In the genomic region with DNA sequence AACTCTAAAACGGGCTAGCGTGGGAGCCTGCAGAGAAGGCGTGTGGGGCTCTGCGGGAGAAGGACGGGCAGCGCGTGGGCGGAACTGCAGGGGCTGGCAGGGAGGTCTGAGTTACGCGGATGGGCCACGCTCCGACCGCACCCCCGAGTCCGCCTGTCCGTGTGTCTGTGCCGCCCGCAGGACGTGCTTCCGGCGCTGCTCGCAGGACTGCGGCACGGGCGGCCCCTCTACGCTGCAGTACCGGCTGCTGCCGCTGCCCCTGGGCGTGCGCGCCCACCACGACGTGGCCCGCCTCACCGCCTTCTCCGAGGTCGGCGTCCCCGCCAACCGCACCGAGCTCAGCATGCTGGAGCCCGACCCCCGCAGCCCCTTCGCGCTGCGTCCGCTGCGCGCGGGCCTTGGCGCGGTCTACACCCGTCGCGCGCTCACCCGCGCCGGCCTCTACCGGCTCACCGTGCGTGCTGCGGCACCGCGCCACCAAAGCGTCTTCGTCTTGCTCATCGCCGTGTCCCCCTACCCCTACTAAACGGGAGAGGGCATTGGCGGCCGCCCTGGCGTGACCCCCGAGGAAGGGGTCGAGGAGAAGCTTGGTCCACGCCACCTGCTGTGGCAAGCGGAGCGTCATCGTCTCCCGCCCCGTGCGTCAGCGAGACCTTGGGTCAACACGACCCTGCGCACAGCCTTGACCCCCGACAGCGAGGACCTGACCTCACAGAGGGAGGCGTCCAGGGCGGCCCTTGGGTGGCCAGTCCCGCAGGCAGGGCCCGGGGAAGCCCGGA, we compare ENCODE assay signal across 8 cellular contexts. TPM values are rescaled to one million over a fixed set of nuclear protein-coding genes. Genes with fewer than 3 reads are reported as not detected.
DNase-seq lines count a peak whose midpoint lies in the region; ATAC-seq and TF ChIP-seq lines count a peak whose summit lies in the region.

No MANE protein-coding gene starts in this region.

- peak; percentile 73 to 75 for ATAC-seq in activated CD4-positive, CD25-positive, alpha-beta regulatory T cell treated with anti-CD3 and anti-CD28 coated beads, Interleukin-2, amount 50 U/mL, for 24 hours
- ATAC-seq in RWPE2 (ENCODE audit: low read depth) = peak; percentile 85
- ATAC-seq in GM21528 (IDR thresholded peaks at IDR 0.05; ENCODE audit: low FRiP score, unreplicated experiment) = no peak

- no peak for DNase-seq in activated CD4-positive, CD25-positive, alpha-beta regulatory T cell (lab: John Stamatoyannopoulos, UW)
- peak; percentile 63 for DNase-seq in RWPE2 (ENCODE audit: low spot score)
- peak; percentile 67 for DNase-seq in mesenchymal stem cell
- DNase-seq in head of caudate nucleus = no peak

- H3K27me3 ChIP-seq in RWPE2 (ENCODE audit: insufficient read depth, poor library complexity, severe bottlenecking) = no peaks in the 10 kb centered on the region
- H3K27me3 ChIP-seq in duodenal mucosa (ENCODE audit: control insufficient read depth in 1 of 2, insufficient read depth in 2 of 2, low read length in 2 of 2) = peaks cover 19 to 21% of the 10 kb centered on the region in 2 donors
- H3K27me3 ChIP-seq in mesenchymal stem cell (ENCODE audit: control insufficient read depth in 1 of 2, insufficient read depth in 1 of 2, low read length in 2 of 2) = peaks cover 0 to 26% of the 10 kb centered on the region in 2 experiments
- H3K27me3 ChIP-seq in thymus (ENCODE audit: control insufficient read depth, insufficient read depth) = peaks cover 25% of the 10 kb centered on the region

- H2BK120ac ChIP-seq in mesenchymal stem cell (ENCODE audit: low read depth, low read length) = peak overlapping the region; percentile 11

- H3K79me1 ChIP-seq in mesenchymal stem cell (replicated peaks; ENCODE audit: low read length, poor library complexity, severe bottlenecking) = no peaks in the 10 kb centered on the region

- H2AFZ ChIP-seq in mesenchymal stem cell (ENCODE audit: low read depth, low read length) = peak overlapping the region; percentile 84

- 5% methylated on average over 92 of the region's 92 CpGs for WGBS in mesenchymal stem cell
- 9% methylated on average over 92 of the region's 92 CpGs for WGBS in thymus

- peak overlapping the region; percentile 45 to 67 for H3K18ac ChIP-seq in mesenchymal stem cell (ENCODE audit: low read depth in 1 of 2, low read length in 2 of 2)

- TF ChIP-seq CTCF in RWPE2 (IDR thresholded peaks at IDR 0.05; ENCODE audit: poor library complexity, severe bottlenecking) = peak; percentile 65

- H3K14ac ChIP-seq in mesenchymal stem cell (ENCODE audit: low read length in 2 of 2) = peak overlapping the region in 1 of 2 experiments; percentile 19

- peak overlapping the region; percentile 11 for H4K91ac ChIP-seq in mesenchymal stem cell (ENCODE audit: low read length)

- H3K36me3 ChIP-seq in RWPE2 (ENCODE audit: low read depth) (no peaks in the 10 kb centered on the region), duodenal mucosa (ENCODE audit: control insufficient read depth in 1 of 2, insufficient read depth in 2 of 2, low read length in 2 of 2) (peaks cover 0 to 3% of the 10 kb centered on the region in 2 donors), mesenchymal stem cell (ENCODE audit: control insufficient read depth in 1 of 2, insufficient read depth in 2 of 2, low read depth in 1 of 2, low read length in 2 of 2) (peaks cover 0 to 4% of the 10 kb centered on the region in 2 experiments), thymus (ENCODE audit: control insufficient read depth, insufficient read depth) (no peaks in the 10 kb centered on the region)

- H3K27ac ChIP-seq in RWPE2 (ENCODE audit: poor library complexity, severe bottlenecking) (no peak overlapping the region), duodenal mucosa (ENCODE audit: low read depth, low read length) (no peak overlapping the region), mesenchymal stem cell (ENCODE audit: low read length, poor library complexity, severe bottlenecking) (no peak overlapping the region), thymus (ENCODE audit: low read depth) (no peak overlapping the region)

- H3K9ac ChIP-seq in duodenal mucosa (ENCODE audit: low read depth in 1 of 2, low read length in 2 of 2) (no peak overlapping the region), mesenchymal stem cell (ENCODE audit: low read length) (no peak overlapping the region)

- H3K4me3 ChIP-seq in RWPE2 (ENCODE audit: severe bottlenecking) (peak overlapping the region; percentile 13), duodenal mucosa (ENCODE audit: low read depth in 1 of 2, low read length in 2 of 2) (peak overlapping the region; percentile 28 to 58), mesenchymal stem cell (ENCODE audit: insufficient read depth in 1 of 2, low read depth in 1 of 2, low read length in 2 of 2) (peak overlapping the region; percentile 40 to 50), thymus (ENCODE audit: low read length) (peak overlapping the region; percentile 2)

- no peak overlapping the region for H2BK15ac ChIP-seq in mesenchymal stem cell (ENCODE audit: low read depth, poor library complexity, severe bottlenecking)

- peak overlapping the region in 1 of 2 experiments; percentile 52 for H3K23ac ChIP-seq in mesenchymal stem cell (ENCODE audit: low read length in 2 of 2)

- intact Hi-C loops in head of caudate nucleus (cut with DNase I) = no loop called here

- peak overlapping the region; percentile 96 for H3K4me2 ChIP-seq in mesenchymal stem cell (ENCODE audit: low read length, poor library complexity, severe bottlenecking)

- H3K4me1 ChIP-seq in RWPE2 (ENCODE audit: insufficient read depth, poor library complexity, severe bottlenecking) = no peaks in the 10 kb centered on the region
- peaks cover 7 to 10% of the 10 kb centered on the region in 2 donors for H3K4me1 ChIP-seq in duodenal mucosa (ENCODE audit: control insufficient read depth in 1 of 2, insufficient read depth in 2 of 2, low read length in 2 of 2)
- peaks cover 16% of the 10 kb centered on the region for H3K4me1 ChIP-seq in mesenchymal stem cell (ENCODE audit: control insufficient read depth, insufficient read depth, low read depth, low read length)
- no peaks in the 10 kb centered on the region for H3K4me1 ChIP-seq in thymus (ENCODE audit: control insufficient read depth, insufficient read depth, low read length)

- no peak overlapping the region for H2AK5ac ChIP-seq in mesenchymal stem cell (ENCODE audit: low read length, severe bottlenecking)

- H3K4ac ChIP-seq in mesenchymal stem cell (ENCODE audit: low read depth in 1 of 2, low read length in 2 of 2) = peak overlapping the region in 1 of 2 experiments; percentile 76

- peak overlapping the region; percentile 81 for H4K8ac ChIP-seq in mesenchymal stem cell (ENCODE audit: low read length)

- no peak overlapping the region for H2BK5ac ChIP-seq in mesenchymal stem cell (ENCODE audit: low read depth, low read length, poor library complexity, severe bottlenecking)

- peak overlapping the region in 1 of 2 experiments; percentile 68 for H2BK12ac ChIP-seq in mesenchymal stem cell (ENCODE audit: low read length in 2 of 2)

- H3K9me3 ChIP-seq in RWPE2 (ENCODE audit: severe bottlenecking) = no peaks in the 10 kb centered on the region
- H3K9me3 ChIP-seq in duodenal mucosa (ENCODE audit: control insufficient read depth in 1 of 2, low read length in 2 of 2) = peaks cover 0 to 9% of the 10 kb centered on the region in 2 donors
- H3K9me3 ChIP-seq in mesenchymal stem cell (ENCODE audit: control insufficient read depth, low read length) = peaks cover 3% of the 10 kb centered on the region
- peaks cover 3% of the 10 kb centered on the region for H3K9me3 ChIP-seq in thymus (ENCODE audit: control insufficient read depth)

RNA-seq across cellular contexts. Expression of a gene that starts 11.4 kb away (rescaled TPM):
- 27.8 TPM for polyA plus RNA-seq in mesenchymal stem cell (2013, experiment 1 of 2)
- polyA plus RNA-seq in mesenchymal stem cell (2013, experiment 2 of 2) = 28.1 TPM
- 30.4 TPM for polyA plus RNA-seq in thymus

Comparison
In these comparisons a context has a peak if more than half of its experiments do, and no peak if none do; other contexts are left out.
1. DNase-seq: peak in RWPE2 (single experiment) and mesenchymal stem cell (single experiment); none in activated CD4-positive, CD25-positive, alpha-beta regulatory T cell (0 of 4) and head of caudate nucleus (0 of 42).
2. Peak in every context shown above with its lines, with median percentiles within 50 percentile points of each other: H3K4me3 ChIP-seq.